In the genomic region with DNA sequence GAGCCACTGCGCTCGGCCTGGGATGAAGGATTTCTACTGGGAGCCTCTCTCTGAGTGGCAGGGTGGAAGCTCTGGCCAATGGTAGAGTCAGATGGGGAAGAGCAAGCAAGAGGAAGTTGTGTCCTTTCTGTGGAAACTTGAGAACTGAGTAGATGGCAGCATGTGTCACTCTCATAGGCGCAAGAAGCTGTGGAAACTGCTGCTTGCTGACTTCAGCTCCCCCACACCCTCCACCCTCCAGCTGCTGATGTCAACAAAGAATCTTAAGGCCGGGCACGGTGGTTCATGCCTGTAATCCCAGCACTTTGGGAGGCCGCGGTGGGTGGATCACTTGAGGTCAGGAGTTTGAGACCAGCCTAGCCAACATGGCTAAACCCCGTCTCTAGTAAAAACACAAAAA, we compare ENCODE assay signal across 11 cellular contexts. TPM values are rescaled to one million over a fixed set of nuclear protein-coding genes. Genes with fewer than 3 reads are reported as not detected.
A peak's percentile ranks its signal among the peaks of the same experiment; 100 is the strongest.
DNase-seq lines count a peak whose midpoint lies in the region; ATAC-seq and TF ChIP-seq lines count a peak whose summit lies in the region.
"Had no signal": no experiment of that assay in that cellular context is flagged by ENCODE, and none has a peak within 500 bp of the region (broad histone marks: within the 10 kb centered on the region; RNA-seq: fewer than 3 reads in every experiment).

No MANE protein-coding gene starts in this region.

- DNase-seq in activated naive CD4-positive, alpha-beta T cell treated with anti-CD3 and anti-CD28 coated beads, Interleukin-2, amount 50 U/mL, for 72 hours (ENCODE audit: low spot score in 2 of 2): no peak
- DNase-seq in activated naive CD4-positive, alpha-beta T cell treated with anti-CD3 and anti-CD28 coated beads, Interleukin-2, amount 10 ng/mL, durations not matched to agents 7 days and 5 days: no peak
- DNase-seq in ascending aorta (ENCODE audit: low spot score in 2 of 2) (peak; percentile 38 to 76), lower lobe of right lung (peak; percentile 78), transverse colon (no peak), GM19238 (ENCODE audit: insufficient read length, low spot score) (no peak), NCI-H146 treated with DMSO at 0.1 percent for 48 hours (lab: John Stamatoyannopoulos, UW; ENCODE audit: unreplicated experiment) (no peak)
- DNase-seq: CD4-positive, alpha-beta T cell; NCI-H1105 had no signal

- H3K4me3 ChIP-seq in ascending aorta (no peak overlapping the region), lower lobe of right lung (no peak overlapping the region), transverse colon (no peak overlapping the region)

- no peak for TF ChIP-seq EP300 in transverse colon (IDR thresholded peaks at IDR 0.05; ENCODE audit: low read depth)

- H3K4me1 ChIP-seq in ascending aorta (no peaks in the 10 kb centered on the region), lower lobe of right lung (peaks cover 61% of the 10 kb centered on the region), transverse colon (peaks cover 0 to 3% (median 0%) of the 10 kb centered on the region in 4 donors)

- no peak for TF ChIP-seq POLR2A in transverse colon (IDR thresholded peaks at IDR 0.05)

- peaks cover 0 to 4% of the 10 kb centered on the region in 2 donors for H3K9me3 Mint-ChIP-seq in activated naive CD4-positive, alpha-beta T cell treated with anti-CD3 and anti-CD28 coated beads, Interleukin-2, amount 50 U/mL, for 72 hours
- H3K9me3 Mint-ChIP-seq in activated naive CD4-positive, alpha-beta T cell treated with anti-CD3 and anti-CD28 coated beads, Interleukin-2, amount 10 ng/mL, durations not matched to agents 7 days and 5 days: no peaks in the 10 kb centered on the region
- H3K9me3 Mint-ChIP-seq: CD4-positive, alpha-beta T cell had no signal

- peak overlapping the region; percentile 18 to 89 for H3K27ac Mint-ChIP-seq in activated naive CD4-positive, alpha-beta T cell treated with anti-CD3 and anti-CD28 coated beads, Interleukin-2, amount 50 U/mL, for 72 hours
- H3K27ac Mint-ChIP-seq in activated naive CD4-positive, alpha-beta T cell treated with anti-CD3 and anti-CD28 coated beads, Interleukin-2, amount 10 ng/mL, durations not matched to agents 7 days and 5 days: no peak overlapping the region
- H3K27ac Mint-ChIP-seq: CD4-positive, alpha-beta T cell had no signal

- TF ChIP-seq CTCF in ascending aorta (IDR thresholded peaks at IDR 0.05) (no peak), lower lobe of right lung (IDR thresholded peaks at IDR 0.05) (no peak), transverse colon (IDR thresholded peaks at IDR 0.05) (no peak)

- ATAC-seq in activated naive CD4-positive, alpha-beta T cell treated with anti-CD3 and anti-CD28 coated beads, Interleukin-2, amount 50 U/mL, for 72 hours: peak; percentile 56 to 67
- ATAC-seq in lower lobe of right lung (peak; percentile 74 to 81), HG02571 (IDR thresholded peaks at IDR 0.05; ENCODE audit: unreplicated experiment) (no peak)
- ATAC-seq: foreskin keratinocyte had no signal

- in situ Hi-C loops in transverse colon (cut with MboI; ENCODE audit: low pct_ligation_motif_present in 1 of 4, low pct_unique_long_range_greater_than_20kb in 1 of 4, low sequenced_read_pairs in 3 of 4): no loop called here

- peaks cover 0 to 5% of the 10 kb centered on the region in 2 donors for H3K36me3 Mint-ChIP-seq in activated naive CD4-positive, alpha-beta T cell treated with anti-CD3 and anti-CD28 coated beads, Interleukin-2, amount 50 U/mL, for 72 hours
- H3K36me3 Mint-ChIP-seq in activated naive CD4-positive, alpha-beta T cell treated with anti-CD3 and anti-CD28 coated beads, Interleukin-2, amount 10 ng/mL, durations not matched to agents 7 days and 5 days: peaks cover 2% of the 10 kb centered on the region

- H3K36me3 ChIP-seq in ascending aorta (no peaks in the 10 kb centered on the region), lower lobe of right lung (no peaks in the 10 kb centered on the region), transverse colon (no peaks in the 10 kb centered on the region)

- H3K9me3 ChIP-seq in ascending aorta (no peaks in the 10 kb centered on the region), lower lobe of right lung (no peaks in the 10 kb centered on the region), transverse colon (no peaks in the 10 kb centered on the region)

- peak overlapping the region in 1 of 2 donors; percentile 65 for H3K27ac ChIP-seq in ascending aorta
- peak overlapping the region; percentile 76 for H3K27ac ChIP-seq in lower lobe of right lung
- H3K27ac ChIP-seq in transverse colon: peak overlapping the region; percentile 35 to 75 (median 50)
- H3K27ac ChIP-seq: foreskin keratinocyte had no signal

- 74 to 83% methylated on average over 1 to 8 of the region's 8 CpGs for WGBS in transverse colon (ENCODE audit: low coverage in 1 of 2), 2 donors

- CTCF ChIA-PET in activated naive CD4-positive, alpha-beta T cell treated with anti-CD3 and anti-CD28 coated beads, Interleukin-2, amount 10 ng/mL, durations not matched to agents 7 days and 5 days (lab: Charles Lee): interaction anchor here (1.1 to 1.2 kb wide), 2 partner anchors 17 to 18 kb away, joined by 3 read pairs; no protein-coding TSS in a partner anchor

- peaks cover 45% of the 10 kb centered on the region for H3K4me1 Mint-ChIP-seq in activated naive CD4-positive, alpha-beta T cell treated with anti-CD3 and anti-CD28 coated beads, Interleukin-2, amount 10 ng/mL, durations not matched to agents 7 days and 5 days

- intact Hi-C loops in ascending aorta (cut with DNase I): no loop called here
- intact Hi-C loops in lower lobe of right lung (cut with DNase I): no loop called here
- intact Hi-C loops in transverse colon (cut with DNase I; ENCODE audit: low total_unique reads): no loop called here

- H3K4me3 Mint-ChIP-seq in activated naive CD4-positive, alpha-beta T cell treated with anti-CD3 and anti-CD28 coated beads, Interleukin-2, amount 10 ng/mL, durations not matched to agents 7 days and 5 days: no peak overlapping the region
- H3K4me3 Mint-ChIP-seq: CD4-positive, alpha-beta T cell had no signal

- peaks cover 5% of the 10 kb centered on the region for H3K27me3 Mint-ChIP-seq in activated naive CD4-positive, alpha-beta T cell treated with anti-CD3 and anti-CD28 coated beads, Interleukin-2, amount 10 ng/mL, durations not matched to agents 7 days and 5 days
- H3K27me3 Mint-ChIP-seq: CD4-positive, alpha-beta T cell had no signal

- H3K27me3 ChIP-seq in ascending aorta (no peaks in the 10 kb centered on the region), lower lobe of right lung (ENCODE audit: low read depth) (no peaks in the 10 kb centered on the region), transverse colon (no peaks in the 10 kb centered on the region)
- H3K27me3 ChIP-seq: foreskin keratinocyte had no signal

RNA-seq across cellular contexts. Expression of a gene that starts 39.8 kb away (rescaled TPM):
- total RNA-seq in activated naive CD4-positive, alpha-beta T cell treated with anti-CD3 and anti-CD28 coated beads, Interleukin-2, amount 50 U/mL, for 72 hours: 100 to 1,000 TPM; 150 to 490 TPM
- 155 TPM for total RNA-seq in ascending aorta
- total RNA-seq in lower lobe of right lung: 232 TPM
- 10 to 100 TPM in 3 of 4 donors, 1 to 10 TPM in 1; 9.0 to 83.8 (median 20.3) TPM for total RNA-seq in transverse colon

RNA-seq across cellular contexts. Expression of a gene that starts 59.5 kb away (rescaled TPM):
- 10 to 100 TPM in 1 of 2 donors, 1 to 10 TPM in 1; 6.9 to 13.2 TPM for total RNA-seq in activated naive CD4-positive, alpha-beta T cell treated with anti-CD3 and anti-CD28 coated beads, Interleukin-2, amount 50 U/mL, for 72 hours
- total RNA-seq in ascending aorta: 25.3 TPM
- 20.6 TPM for total RNA-seq in lower lobe of right lung
- total RNA-seq in transverse colon: 10 to 100 TPM; 20.2 to 31.2 (median 22.6) TPM

Comparison
In these comparisons a context has a peak if more than half of its experiments do, and no peak if none do; other contexts are left out.
1. DNase-seq: peak in ascending aorta (2 of 2) and lower lobe of right lung (single experiment); none in activated naive CD4-positive, alpha-beta T cell treated with anti-CD3 and anti-CD28 coated beads, Interleukin-2, amount 50 U/mL, for 72 hours (0 of 2), activated naive CD4-positive, alpha-beta T cell treated with anti-CD3 and anti-CD28 coated beads, Interleukin-2, amount 10 ng/mL, durations not matched to agents 7 days and 5 days (single experiment), transverse colon (single experiment), GM19238 (single experiment) and NCI-H146 treated with DMSO at 0.1 percent for 48 hours (single experiment).